Comparison of ENCODE assay signal across 13 cellular contexts in the genomic region with DNA sequence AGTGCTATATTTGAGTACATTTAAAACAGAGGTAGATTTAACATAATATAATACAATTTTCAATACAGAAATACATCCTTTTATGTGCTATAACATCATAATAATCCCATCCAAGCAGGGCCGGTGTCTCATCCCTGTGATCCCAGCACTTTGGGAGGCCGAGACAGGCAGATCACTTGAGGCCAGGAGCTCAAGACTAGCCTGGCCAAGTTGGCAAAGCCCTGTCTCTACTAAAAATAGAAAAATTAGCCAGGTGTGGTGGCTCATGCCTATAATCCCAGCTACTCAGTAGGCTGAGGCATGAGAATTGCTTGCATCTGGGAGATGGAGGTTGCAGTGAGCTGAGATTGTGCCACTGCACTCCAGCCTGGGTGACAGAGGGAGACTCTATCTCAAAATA. TPM values are rescaled to one million over a fixed set of nuclear protein-coding genes. Genes with fewer than 3 reads are reported as not detected.
"Had no signal": no experiment of that assay in that cellular context is flagged by ENCODE, and none has a peak within 500 bp of the region (broad histone marks: within the 10 kb centered on the region; RNA-seq: fewer than 3 reads in every experiment).

No MANE protein-coding gene starts in this region.

RNA-seq across cellular contexts. Expression of a gene that starts 11.8 kb away (rescaled TPM):
- total RNA-seq: omental fat pad, prostate gland, renal cortical epithelial cell, right cardiac atrium, right lobe of liver, skeletal muscle tissue, stomach, subcutaneous adipose tissue, thoracic aorta, transverse colon, upper lobe of right lung, urinary bladder had no signal
- polyA plus RNA-seq: naive thymus-derived CD4-positive, alpha-beta T cell had no signal
